Comparison of ENCODE assay signal across 18 cellular contexts in genomic region chr7:71320916-71321315, GRCh38.
"Had no signal": no experiment of that assay in that cellular context is flagged by ENCODE, and none has a peak within 500 bp of the region (broad histone marks: within the 10 kb centered on the region; RNA-seq: fewer than 3 reads in every experiment).

No MANE protein-coding gene starts in this region.

- H3K9me3 ChIP-seq: colonic mucosa, lower lobe of right lung had no signal

- H3K9me3 Mint-ChIP-seq: mesothelial cell of epicardium had no signal

- ATAC-seq: effector memory CD8-positive, alpha-beta T cell; foreskin keratinocyte; left cardiac atrium; left lung; lower lobe of right lung; mucosa of descending colon had no signal

- H3K27ac ChIP-seq: colonic mucosa, foreskin keratinocyte, left lung, lower lobe of right lung had no signal

- H3K27ac Mint-ChIP-seq: dendritic cell treated with granulocyte-macrophage colony-stimulating factor and Interleukin-4, amounts not matched to agents 40 ng/mL and 50 ng/mL, for 4 days; effector memory CD8-positive, alpha-beta T cell; mesothelial cell of epicardium; naive B cell had no signal

- H3K36me3 Mint-ChIP-seq: mesothelial cell of epicardium, naive B cell had no signal

- H3K4me3 ChIP-seq: colonic mucosa, heart right ventricle, left lung, lower lobe of right lung, mucosa of descending colon had no signal

- H3K27me3 ChIP-seq: colonic mucosa, foreskin keratinocyte, heart right ventricle, left lung had no signal

- H3K4me1 ChIP-seq: colonic mucosa, foreskin keratinocyte, left lung, lower lobe of right lung had no signal

- H3K4me1 Mint-ChIP-seq: naive B cell had no signal

- H3K27me3 Mint-ChIP-seq: dendritic cell treated with granulocyte-macrophage colony-stimulating factor and Interleukin-4, amounts not matched to agents 40 ng/mL and 50 ng/mL, for 4 days; effector memory CD8-positive, alpha-beta T cell; naive B cell had no signal

- DNase-seq: cerebellar nuclear complex; colonic mucosa; cortex of kidney; effector CD8-positive, alpha-beta T cell; effector memory CD8-positive, alpha-beta T cell; foreskin keratinocyte; glutamatergic neuron; head of caudate nucleus; heart right ventricle; hippocampal formation; left cardiac atrium; left lung; lower lobe of right lung; mesenchymal stem cell; mucosa of descending colon; naive B cell had no signal

- H3K4me3 Mint-ChIP-seq: dendritic cell treated with granulocyte-macrophage colony-stimulating factor and Interleukin-4, amounts not matched to agents 40 ng/mL and 50 ng/mL, for 4 days; effector memory CD8-positive, alpha-beta T cell; mesothelial cell of epicardium; naive B cell had no signal

- H3K36me3 ChIP-seq: colonic mucosa, heart right ventricle, left lung, lower lobe of right lung had no signal
